1 cellular context compared by ENCODE assay signal in genomic region chr17:31470592-31470991, GRCh38.
TF ChIP-seq lines count a peak whose summit lies in the region.

No MANE protein-coding gene starts in this region.

TF ChIP-seq in SK-N-SH, 30 proteins besides CTCF, POLR2A, EP300 and RAD21 (continued from another document):
- TF ChIP-seq RXRA (IDR thresholded peaks at IDR 0.05; ENCODE audit: borderline replicate concordance, low read depth) (no peak), PBX3 (IDR thresholded peaks at IDR 0.05) (no peak), GATA2 (CRISPR knock-in tag; IDR thresholded peaks at IDR 0.05) (no peak), MXI1 (IDR thresholded peaks at IDR 0.05; ENCODE audit: low read depth, low read length) (no peak), TEAD4 (IDR thresholded peaks at IDR 0.05; ENCODE audit: borderline replicate concordance, insufficient read depth) (no peak), GABPA (IDR thresholded peaks at IDR 0.05; ENCODE audit: low read depth) (no peak), FOSL2 (IDR thresholded peaks at IDR 0.05; ENCODE audit: borderline replicate concordance, low read depth) (no peak), ZBTB33 (IDR thresholded peaks at IDR 0.05; ENCODE audit: borderline replicate concordance, low read depth) (no peak), SMC3 (IDR thresholded peaks at IDR 0.05; ENCODE audit: low read depth, low read length) (no peak), USF1 (IDR thresholded peaks at IDR 0.05; ENCODE audit: borderline replicate concordance, low read depth) (no peak), NFIC (IDR thresholded peaks at IDR 0.05; ENCODE audit: borderline replicate concordance) (no peak), EZH2phosphoT487 (IDR thresholded peaks at IDR 0.05; ENCODE audit: borderline replicate concordance, low read depth) (no peak), SIN3A (IDR thresholded peaks at IDR 0.05; ENCODE audit: borderline replicate concordance, low read depth, low read length) (no peak), MAX (IDR thresholded peaks at IDR 0.05; ENCODE audit: low read depth) (no peak), NRF1 (IDR thresholded peaks at IDR 0.05; ENCODE audit: low read depth, low read length) (no peak), POLR2AphosphoS5 (IDR thresholded peaks at IDR 0.05; ENCODE audit: low read depth, low read length) (no peak), JUND (IDR thresholded peaks at IDR 0.05) (no peak), FOXM1 (IDR thresholded peaks at IDR 0.05; ENCODE audit: low read depth) (no peak)
